ENCODE assay signal across 11 cellular contexts in the genomic region with DNA sequence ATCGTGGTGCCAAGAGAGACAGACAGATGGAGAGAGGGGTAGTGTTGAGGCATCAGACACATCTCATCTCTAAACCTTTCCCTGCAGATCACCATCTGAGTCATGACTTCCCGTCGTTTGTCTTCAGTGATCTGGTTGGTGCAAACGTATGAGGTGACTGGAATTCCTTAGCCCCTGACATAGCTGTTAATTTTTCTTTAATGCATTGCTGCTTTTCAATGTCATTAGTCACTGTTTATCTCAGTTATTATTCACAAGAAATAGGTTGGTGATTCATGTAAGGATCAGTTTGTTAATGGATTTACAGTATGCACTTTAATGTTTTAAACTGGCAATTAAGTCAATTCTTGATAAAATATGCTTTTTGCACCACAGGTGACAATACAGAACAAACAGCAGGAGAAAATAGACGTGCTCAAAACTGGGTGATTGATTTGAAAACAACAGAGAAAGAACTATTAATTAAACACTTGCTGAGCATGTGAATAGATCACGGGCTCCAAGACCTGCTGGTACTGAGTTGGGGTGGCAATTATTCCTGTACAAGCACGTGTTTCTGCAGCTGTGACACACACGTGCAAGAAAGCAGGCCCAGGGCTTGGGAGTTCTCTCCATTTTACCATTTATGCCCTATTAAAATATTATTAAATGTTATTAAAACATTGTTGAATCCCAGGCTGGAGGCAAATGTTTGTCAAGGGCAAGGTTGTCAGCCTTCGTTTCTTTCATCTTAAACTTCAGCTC. TPM values are rescaled to one million over a fixed set of nuclear protein-coding genes. Genes with fewer than 3 reads are reported as not detected.
DNase-seq lines count a peak whose midpoint lies in the region; ATAC-seq, FAIRE-seq and TF ChIP-seq lines count a peak whose summit lies in the region.
"Had no signal": no experiment of that assay in that cellular context is flagged by ENCODE, and none has a peak within 500 bp of the region (broad histone marks: within the 10 kb centered on the region; RNA-seq: fewer than 3 reads in every experiment).

No MANE protein-coding gene starts in this region.

- H3K9me2 ChIP-seq in Karpas-422 (replicated peaks; ENCODE audit: insufficient read depth, low read length): no peaks in the 10 kb centered on the region

- H3K4me2 ChIP-seq in Karpas-422 (ENCODE audit: low read depth, low read length, poor library complexity, severe bottlenecking): no peak overlapping the region

- ATAC-seq in CD8-positive, alpha-beta T cell: no peak
- ATAC-seq in HG02610 (IDR thresholded peaks at IDR 0.05; ENCODE audit: unreplicated experiment) (peak; percentile 29), GM18909 (IDR thresholded peaks at IDR 0.05; ENCODE audit: poor library complexity, unreplicated experiment) (no peak)

- H3K36me3 ChIP-seq in CD8-positive, alpha-beta T cell (ENCODE audit: insufficient read depth, low read length): no peaks in the 10 kb centered on the region
- no peaks in the 10 kb centered on the region for H3K36me3 ChIP-seq in Karpas-422 (ENCODE audit: insufficient read depth, low read length)

- no peak for FAIRE-seq in frontal cortex (lab: Jason Lieb, UNC)

- H3K27ac ChIP-seq in CD8-positive, alpha-beta T cell (ENCODE audit: low read depth, low read length): no peak overlapping the region
- no peak overlapping the region for H3K27ac ChIP-seq in Karpas-422 (ENCODE audit: low read length)

- H3K79me2 ChIP-seq in Karpas-422 (ENCODE audit: low read length): no peaks in the 10 kb centered on the region

- H3K36me3 Mint-ChIP-seq in CD8-positive, alpha-beta T cell: peaks cover 6% of the 10 kb centered on the region
- H3K36me3 Mint-ChIP-seq: mesothelial cell of epicardium had no signal

- H3K9me3 Mint-ChIP-seq in CD8-positive, alpha-beta T cell: no peaks in the 10 kb centered on the region
- H3K9me3 Mint-ChIP-seq: mesothelial cell of epicardium had no signal

- H3K4me3 ChIP-seq in CD8-positive, alpha-beta T cell (ENCODE audit: low read depth, low read length): no peak overlapping the region
- no peak overlapping the region for H3K4me3 ChIP-seq in Karpas-422 (ENCODE audit: low read length)

- H3K27ac Mint-ChIP-seq in CD8-positive, alpha-beta T cell: peak overlapping the region; percentile 70
- H3K27ac Mint-ChIP-seq: mesothelial cell of epicardium had no signal

- no peak overlapping the region for H3K9ac ChIP-seq in Karpas-422 (ENCODE audit: low read length)

- no peak for DNase-seq in CD8-positive, alpha-beta T cell
- DNase-seq in SW480 (ENCODE audit: low spot score): peak; percentile 26
- peak; percentile 62 for DNase-seq in glomerular endothelial cell (ENCODE audit: extremely low read depth, low read depth, low spot score)
- no peak for DNase-seq in Karpas-422
- DNase-seq in COLO668 (lab: John Stamatoyannopoulos, UW; ENCODE audit: unreplicated experiment): no peak
- no peak for DNase-seq in frontal cortex (ENCODE audit: low spot score in 2 of 2)
- DNase-seq: activated gamma-delta T cell treated with Interleukin-2 at 50 U/mL for 16 hours, NCI-H187 had no signal

- H4K20me1 ChIP-seq in Karpas-422 (ENCODE audit: insufficient read depth, low read depth, low read length): no peaks in the 10 kb centered on the region

- no peaks in the 10 kb centered on the region for H3K9me3 ChIP-seq in CD8-positive, alpha-beta T cell (ENCODE audit: low read length)
- H3K9me3 ChIP-seq in Karpas-422 (ENCODE audit: low read length): no peaks in the 10 kb centered on the region

- H3K27me3 Mint-ChIP-seq in CD8-positive, alpha-beta T cell (ENCODE audit: low read depth): no peaks in the 10 kb centered on the region

- no peaks in the 10 kb centered on the region for H3K27me3 ChIP-seq in CD8-positive, alpha-beta T cell (ENCODE audit: insufficient read depth, low read length)
- H3K27me3 ChIP-seq in Karpas-422 (ENCODE audit: low read length): no peaks in the 10 kb centered on the region

- peaks cover 12% of the 10 kb centered on the region for H3K4me1 ChIP-seq in CD8-positive, alpha-beta T cell (ENCODE audit: insufficient read depth, low read length)
- peaks cover 11% of the 10 kb centered on the region for H3K4me1 ChIP-seq in Karpas-422 (ENCODE audit: low read length)

- peak overlapping the region; percentile 68 for H3K4me3 Mint-ChIP-seq in CD8-positive, alpha-beta T cell
- H3K4me3 Mint-ChIP-seq: mesothelial cell of epicardium had no signal

- no peak overlapping the region for H2AFZ ChIP-seq in Karpas-422 (ENCODE audit: low read length)

- no peak for TF ChIP-seq CTCF in CD8-positive, alpha-beta T cell (IDR thresholded peaks at IDR 0.05)

- POLR2A ChIA-PET in CD8-positive, alpha-beta T cell (lab: Charles Lee): interaction anchor here (0.6 to 1.4 kb wide), 2 partner anchors 26 to 98 kb away, joined by 3 to 4 read pairs; a partner anchor contains a TSS

- CTCF ChIA-PET in CD8-positive, alpha-beta T cell (lab: Charles Lee): no interaction called here

- intact Hi-C loops in CD8-positive, alpha-beta T cell (cut with DNase I, micrococcal nuclease): loop anchor here (2.0 kb wide), 2 partner anchors 98 to 144 kb away; a partner anchor contains a TSS

- H3K4me1 Mint-ChIP-seq in CD8-positive, alpha-beta T cell (ENCODE audit: low read depth): peaks cover 40% of the 10 kb centered on the region

RNA-seq across cellular contexts. Expression of a gene that starts 1.4 kb away (rescaled TPM):
- total RNA-seq in CD8-positive, alpha-beta T cell: 10 to 100 TPM in 1 of 2 experiments, 1 to 10 TPM in 1; 10.0 TPM
- total RNA-seq in glomerular endothelial cell: 6.7 and 8.6 TPM in 2 replicates
- total RNA-seq in Karpas-422 (2014; rRNA removed; shearing (Covaris generic); ENCODE audit: low replicate concordance): 0.14 and 0.22 TPM in 2 replicates
- under 0.01 TPM for total RNA-seq in frontal cortex

Comparison
In these comparisons a context has a peak if more than half of its experiments do, and no peak if none do; other contexts are left out.
1. DNase-seq: peak in SW480 (single experiment) and glomerular endothelial cell (single experiment); none in CD8-positive, alpha-beta T cell (0 of 7), Karpas-422 (single experiment), COLO668 (single experiment) and frontal cortex (0 of 2).